1 cellular context compared by ENCODE assay signal in genomic region chr16:12231666-12232065, GRCh38.
TF ChIP-seq lines count a peak whose summit lies in the region.

No MANE protein-coding gene starts in this region.

TF ChIP-seq in SK-N-SH treated with all-trans-retinoic acid at 6 μM for 48 hours, 23 proteins besides CTCF, POLR2A, EP300 and RAD21 (continued from another document):
- TF ChIP-seq PATZ1 (CRISPR knock-in tag; IDR thresholded peaks at IDR 0.05; ENCODE audit: borderline replicate concordance): no peak
